Comparison of ENCODE assay signal across 8 cellular contexts in genomic region chr10:5813341-5814109, GRCh38. TPM values are rescaled to one million over a fixed set of nuclear protein-coding genes. Genes with fewer than 3 reads are reported as not detected.
DNase-seq lines count a peak whose midpoint lies in the region; ATAC-seq and TF ChIP-seq lines count a peak whose summit lies in the region.

GDI2 (minus strand) TSS chr10:5813434; CDS start chr10:5813258, 176 bp downstream.

- H4K5ac ChIP-seq in H9 (ENCODE audit: insufficient read length, low read depth, low read length): no peak within 1 kb of the TSS

- H2BK5ac ChIP-seq in H9 (ENCODE audit: insufficient read length, low read length): no peak within 1 kb of the TSS

- no peak within 1 kb of the TSS for H2AFZ ChIP-seq in H9 (ENCODE audit: low read length)

- intact Hi-C loops in natural killer cell (cut with micrococcal nuclease): loop anchor here (1.0 to 5.0 kb wide), 4 partner anchors 59 to 164 kb away; partner anchors contain the start of genes FBH1, IL15RA and TASOR2

- H3K36me3 ChIP-seq in ES-I3 (ENCODE audit: insufficient read depth, low read length): no peaks in the 10 kb centered on the region; the same call in 1 of the 2 replicates

- no peak within 1 kb of the TSS for H4K91ac ChIP-seq in H9 (ENCODE audit: insufficient read length, low read depth, low read length)

- H3K9me3 Mint-ChIP-seq in H9: no peaks in the 10 kb centered on the region; a peak in 2 of 5 replicates
- H3K9me3 Mint-ChIP-seq in natural killer cell: no peaks in the 10 kb centered on the region

- no CpG with 5 or more reads among the region's 77 CpGs for WGBS in H9 (ENCODE audit: extremely low coverage, insufficient read length, low lambda C conversion rate)

- peaks cover 5% of the 10 kb centered on the region; the same call in 1 of the 2 replicates for H3K4me1 ChIP-seq in ES-I3 (ENCODE audit: insufficient read depth, low read length)
- no peaks in the 10 kb centered on the region for H3K4me1 ChIP-seq in H9 (ENCODE audit: insufficient read depth, low read length)

- no peak within 1 kb of the TSS for H3T11ph ChIP-seq in H9 (ENCODE audit: low read length)

- H2AK5ac ChIP-seq in H9 (ENCODE audit: insufficient read length, low read length): no peak within 1 kb of the TSS

- H3K4me1 Mint-ChIP-seq in H9: peaks cover 30 to 33% of the 10 kb centered on the region in 2 experiments
- peaks cover 44 to 47% of the 10 kb centered on the region in 2 donors for H3K4me1 Mint-ChIP-seq in natural killer cell

- H3K9me3 ChIP-seq in ES-I3 (ENCODE audit: control insufficient read depth, insufficient read depth, low read length): no peaks in the 10 kb centered on the region
- H3K9me3 ChIP-seq in H9 (ENCODE audit: control insufficient read depth, low read depth, low read length): no peaks in the 10 kb centered on the region

- H3K79me1 ChIP-seq in H9 (ENCODE audit: insufficient read depth, low read depth, low read length, poor library complexity, severe bottlenecking): no peaks in the 10 kb centered on the region

- no peak within 1 kb of the TSS for H3K23ac ChIP-seq in H9 (ENCODE audit: insufficient read length, low read depth, low read length)

- peak within 1 kb of the TSS; percentile 97 for H3K14ac ChIP-seq in H9 (ENCODE audit: insufficient read depth, low read length)

- H4K8ac ChIP-seq in H9 (replicated peaks; ENCODE audit: insufficient read length, low read depth, low read length): no peak within 1 kb of the TSS

- H3K27ac ChIP-seq in H9 (ENCODE audit: insufficient read length, low read depth, low read length): peak within 1 kb of the TSS; percentile 73

- peaks cover 4% of the 10 kb centered on the region for H3K23me2 ChIP-seq in H9 (ENCODE audit: insufficient read length, low read depth, low read length, poor library complexity, severe bottlenecking)

- ATAC-seq in natural killer cell: peak; percentile 91 to 99 (median 94)

- DNase-seq in H9: peak; percentile 96
- DNase-seq in M059J (ENCODE audit: low read depth): peak; percentile 87
- DNase-seq in activated T-helper 9 cell treated with anti-CD3 and anti-CD28 coated beads, Interleukin-2, amount 50 U/mL, for 16 hours (ENCODE audit: low read depth): peak; percentile 95
- DNase-seq in fibroblast of peridontal ligament (ENCODE audit: extremely low read depth): peak; percentile 95
- peak; percentile 96 for DNase-seq in natural killer cell
- peak; percentile 93 to 97 (median 95) for DNase-seq in stimulated activated naive CD4-positive, alpha-beta T cell (lab: John Stamatoyannopoulos, UW)

- H3K79me2 ChIP-seq in H9 (ENCODE audit: insufficient read depth, low read length): peaks cover 35% of the 10 kb centered on the region; the same call in 1 of the 2 replicates

- peak within 1 kb of the TSS; percentile 95 to 96 (median 95) for H3K27ac Mint-ChIP-seq in H9
- H3K27ac Mint-ChIP-seq in natural killer cell: peak within 1 kb of the TSS; percentile 82 to 84

- H4K20me1 ChIP-seq in H9 (ENCODE audit: control insufficient read depth, insufficient read depth, insufficient read length): no peaks in the 10 kb centered on the region

- peak within 1 kb of the TSS; percentile 94 for H3K18ac ChIP-seq in H9 (ENCODE audit: insufficient read length, low read depth, low read length)

- H2BK20ac ChIP-seq in H9 (ENCODE audit: low read depth, low read length, poor library complexity, severe bottlenecking): no peak within 1 kb of the TSS

- H2BK120ac ChIP-seq in H9 (ENCODE audit: low read depth, low read length, poor library complexity, severe bottlenecking): no peak within 1 kb of the TSS

- no peak within 1 kb of the TSS for H2BK12ac ChIP-seq in H9 (ENCODE audit: insufficient read length, low read depth, low read length)

- TF ChIP-seq POLR2A in Raji (IDR thresholded peaks at IDR 0.05; ENCODE audit: insufficient read depth, low read depth, low read length): peak; percentile 84

- no peaks in the 10 kb centered on the region for H3K27me3 ChIP-seq in H9 (ENCODE audit: insufficient read depth, low read length)

- no peak for TF ChIP-seq CTCF in H9 (conservative IDR thresholded peaks at IDR 0.05)
- TF ChIP-seq CTCF in natural killer cell (IDR thresholded peaks at IDR 0.05): no peak

- no peaks in the 10 kb centered on the region; the same call in 1 of the 2 replicates for H3K27me3 Mint-ChIP-seq in H9 (ENCODE audit: low read depth)
- H3K27me3 Mint-ChIP-seq in natural killer cell (ENCODE audit: low read depth in 2 of 2): no peaks in the 10 kb centered on the region

- peaks cover 10 to 16% (median 15%) of the 10 kb centered on the region in 3 experiments for H3K36me3 Mint-ChIP-seq in H9 (ENCODE audit: insufficient read depth in 1 of 3, low read depth in 3 of 3)
- H3K36me3 Mint-ChIP-seq in natural killer cell: no peaks in the 10 kb centered on the region

- H3K4me3 Mint-ChIP-seq in H9 (peak within 1 kb of the TSS; percentile 74 to 92), natural killer cell (peak within 1 kb of the TSS; percentile 88)

- peak within 1 kb of the TSS; percentile 79 for H3K4me2 ChIP-seq in H9 (ENCODE audit: insufficient read depth, insufficient read length, low read length)

- H2BK15ac ChIP-seq in H9 (ENCODE audit: low read depth, low read length): no peak within 1 kb of the TSS

- H3K56ac ChIP-seq in H9 (ENCODE audit: insufficient read length, low read depth, low read length): no peak within 1 kb of the TSS

- peak within 1 kb of the TSS; percentile 96 for H3K9ac ChIP-seq in ES-I3 (ENCODE audit: low read depth, low read length)
- peak within 1 kb of the TSS; percentile 96 for H3K9ac ChIP-seq in H9 (ENCODE audit: extremely low read depth, insufficient read length, low read length)

- no peak within 1 kb of the TSS; the same call in 1 of the 2 replicates for H3K4ac ChIP-seq in H9 (ENCODE audit: low read depth, low read length)

RNA-seq across cellular contexts. Expression of gene GDI2, which starts in this region (rescaled TPM):
- total RNA-seq in H9 (2021) (351 and 355 TPM in 2 replicates), natural killer cell (100 to 1,000 TPM in 2 of 3 donors, 10 to 100 TPM in 1; 97.9 to 104 (median 104) TPM)
- total RNA-seq in M059J (2014; rRNA removed; shearing (Covaris generic)): 199 and 210 TPM in 2 replicates

Comparison
In these comparisons a context has a peak if more than half of its experiments do, and no peak if none do; other contexts are left out.
1. Peak in every context shown above with its lines: DNase-seq, ATAC-seq and H3K27ac ChIP-seq.